8 cellular contexts compared by ENCODE assay signal in genomic region chr15:68820205-68820588, GRCh38. TPM values are rescaled to one million over a fixed set of nuclear protein-coding genes. Genes with fewer than 3 reads are reported as not detected.
DNase-seq lines count a peak whose midpoint lies in the region; ATAC-seq and TF ChIP-seq lines count a peak whose summit lies in the region.

No MANE protein-coding gene starts in this region.

- ATAC-seq in activated naive CD8-positive, alpha-beta T cell treated with anti-CD3 and anti-CD28 coated beads, Interleukin-2, amount 50 U/mL, for 24 hours = peak; percentile 11
- no peak for ATAC-seq in GM19397 (IDR thresholded peaks at IDR 0.05; ENCODE audit: unreplicated experiment)

- H3K79me2 ChIP-seq in SK-N-SH (ENCODE audit: insufficient read depth) = peaks cover 64% of the 10 kb centered on the region

- H3K9me2 ChIP-seq in SK-N-SH = no peaks in the 10 kb centered on the region

- H3K4me3 Mint-ChIP-seq in activated naive CD8-positive, alpha-beta T cell treated with anti-CD3 and anti-CD28 coated beads, Interleukin-2, amount 50 U/mL, for 24 hours = peak overlapping the region; percentile 99

- peak overlapping the region; percentile 92 for H3K4me2 ChIP-seq in SK-N-SH

- H3K4me1 ChIP-seq in SK-N-SH (ENCODE audit: control insufficient read depth in 1 of 2, insufficient read depth in 2 of 2, low read depth in 1 of 2, low read length in 1 of 2) = peaks cover 0 to 23% of the 10 kb centered on the region in 2 experiments
- H3K4me1 ChIP-seq in iPS-15b (ENCODE audit: control insufficient read depth, insufficient read depth, low read length) = peaks cover 25% of the 10 kb centered on the region

- H3K9ac ChIP-seq in SK-N-SH (peak overlapping the region; percentile 96), iPS-15b (ENCODE audit: low read depth, low read length) (peak overlapping the region; percentile 85)

- under 1% methylated on average over 22 of the region's 31 CpGs for WGBS in SK-N-SH (ENCODE audit: low lambda C conversion rate)

- DNase-seq in NCI-H1417 (lab: John Stamatoyannopoulos, UW) = peak; percentile 47 to 88 (median 82)
- DNase-seq in NCI-H1417 treated with DMSO at 0.1 percent for 48 hours (lab: John Stamatoyannopoulos, UW) = no peak
- no peak for DNase-seq in SK-N-SH
- peak; percentile 66 for DNase-seq in activated naive CD8-positive, alpha-beta T cell treated with anti-CD3 and anti-CD28 coated beads, Interleukin-2, amount 50 U/mL, for 24 hours
- DNase-seq in stimulated activated CD4-positive, alpha-beta T cell treated with anti-CD3 and anti-CD28 coated beads, Interleukin-12 subunit alpha, Interleukin-12 subunit beta, amount 100 ng/mL, for 24 hours (ENCODE audit: low read depth in 2 of 2) = peak; percentile 42 to 48
- DNase-seq in mesenteric fat pad (ENCODE audit: low spot score) = no peak

- no peak for TF ChIP-seq CTCF in SK-N-SH (IDR thresholded peaks at IDR 0.05)

- TF ChIP-seq RAD21 in SK-N-SH (IDR thresholded peaks at IDR 0.05; ENCODE audit: low read length) = no peak

- H3K36me3 ChIP-seq in SK-N-SH (replicated peaks in 1 of 2; ENCODE audit: control insufficient read depth in 1 of 2, insufficient read depth in 2 of 2, low read length in 1 of 2) (peaks cover 0 to 4% of the 10 kb centered on the region in 2 experiments), iPS-15b (ENCODE audit: control insufficient read depth, insufficient read depth, low read length) (peaks cover 3% of the 10 kb centered on the region)

- TF ChIP-seq EP300 in SK-N-SH (IDR thresholded peaks at IDR 0.05; ENCODE audit: borderline replicate concordance in 1 of 2, low read depth in 1 of 2, low read length in 1 of 2) = no peak

- peak overlapping the region; percentile 89 to 92 for H3K4me3 ChIP-seq in SK-N-SH (ENCODE audit: low read depth in 2 of 2, low read length in 1 of 2)
- peak overlapping the region; percentile 94 for H3K4me3 ChIP-seq in iPS-15b (ENCODE audit: low read depth, low read length)

- CTCF ChIA-PET in SK-N-SH (lab: Yijun Ruan, JAX) = interaction anchor here (0.6 to 1.1 kb wide), 2 partner anchors 17 to 89 kb away, joined by 3 read pairs; no protein-coding TSS in a partner anchor

- H3K27me3 Mint-ChIP-seq in activated naive CD8-positive, alpha-beta T cell treated with anti-CD3 and anti-CD28 coated beads, Interleukin-2, amount 50 U/mL, for 24 hours = no peaks in the 10 kb centered on the region

- H3F3A ChIP-seq in SK-N-SH (replicated peaks; ENCODE audit: insufficient read depth) = peaks cover 3% of the 10 kb centered on the region

- H3K4me1 Mint-ChIP-seq in activated naive CD8-positive, alpha-beta T cell treated with anti-CD3 and anti-CD28 coated beads, Interleukin-2, amount 50 U/mL, for 24 hours = peaks cover 41% of the 10 kb centered on the region

- peak overlapping the region; percentile 97 for H3K27ac Mint-ChIP-seq in activated naive CD8-positive, alpha-beta T cell treated with anti-CD3 and anti-CD28 coated beads, Interleukin-2, amount 50 U/mL, for 24 hours

- H3K9me3 ChIP-seq in SK-N-SH = no peaks in the 10 kb centered on the region
- no peaks in the 10 kb centered on the region for H3K9me3 ChIP-seq in iPS-15b (ENCODE audit: control insufficient read depth, insufficient read depth, low read length)

- H2AFZ ChIP-seq in SK-N-SH (ENCODE audit: low read depth) = peak overlapping the region; percentile 83

- H3K36me3 Mint-ChIP-seq in activated naive CD8-positive, alpha-beta T cell treated with anti-CD3 and anti-CD28 coated beads, Interleukin-2, amount 50 U/mL, for 24 hours (ENCODE audit: low read depth) = peaks cover 19% of the 10 kb centered on the region

- no peaks in the 10 kb centered on the region for H3K9me3 Mint-ChIP-seq in activated naive CD8-positive, alpha-beta T cell treated with anti-CD3 and anti-CD28 coated beads, Interleukin-2, amount 50 U/mL, for 24 hours

- peak overlapping the region; percentile 87 to 98 for H3K27ac ChIP-seq in SK-N-SH (ENCODE audit: low read depth in 2 of 2, low read length in 1 of 2)

- H4K20me1 ChIP-seq in SK-N-SH (ENCODE audit: insufficient read depth) = no peaks in the 10 kb centered on the region; the same call in 1 of the 2 replicates

- H3K27me3 ChIP-seq in SK-N-SH (ENCODE audit: insufficient read depth) = no peaks in the 10 kb centered on the region
- peaks cover 28% of the 10 kb centered on the region for H3K27me3 ChIP-seq in iPS-15b (ENCODE audit: control insufficient read depth, insufficient read depth, low read length)

- POLR2A ChIA-PET in SK-N-SH (lab: Yijun Ruan, JAX) = interaction anchor here (1.2 kb wide), 1 partner anchor 543 kb away, joined by 8 read pairs; the partner anchor contains the start of gene FEM1B

TF ChIP-seq in SK-N-SH, 30 proteins besides CTCF, POLR2A, EP300 and RAD21:
- TF ChIP-seq MXI1 (IDR thresholded peaks at IDR 0.05; ENCODE audit: low read depth, low read length) = peak; percentile 55; the same call in 1 of the 2 replicates
- no peak for TF ChIP-seq YY1 (IDR thresholded peaks at IDR 0.05; ENCODE audit: low read depth)

RNA-seq across cellular contexts. Expression of gene ANP32A, which starts 0.5 kb away (rescaled TPM):
- 58.4 and 61.7 TPM in 2 replicates for polyA plus RNA-seq in SK-N-SH (2012; rRNA removed)
- 78.1 and 80.4 TPM in 2 replicates for polyA plus RNA-seq in SK-N-SH (2012; cell fraction: cytosol; rRNA removed)
- polyA plus RNA-seq in SK-N-SH (2012; cell fraction: nucleus; rRNA removed) = 24.1 and 31.7 TPM in 2 replicates
- total RNA-seq in mesenteric fat pad = 92.6 TPM

Comparison
In these comparisons a context has a peak if more than half of its experiments do, and no peak if none do; other contexts are left out.
1. DNase-seq: peak in NCI-H1417 (3 of 3), activated naive CD8-positive, alpha-beta T cell treated with anti-CD3 and anti-CD28 coated beads, Interleukin-2, amount 50 U/mL, for 24 hours (single experiment) and stimulated activated CD4-positive, alpha-beta T cell treated with anti-CD3 and anti-CD28 coated beads, Interleukin-12 subunit alpha, Interleukin-12 subunit beta, amount 100 ng/mL, for 24 hours (2 of 2); none in NCI-H1417 treated with DMSO at 0.1 percent for 48 hours (single experiment), SK-N-SH (single experiment) and mesenteric fat pad (single experiment).